In genomic region chr16:50473375-50473945, GRCh38 we compare ENCODE assay signal across 10 cellular contexts.
DNase-seq lines count a peak whose midpoint lies in the region; ATAC-seq and TF ChIP-seq lines count a peak whose summit lies in the region.
"Had no signal": no experiment of that assay in that cellular context is flagged by ENCODE, and none has a peak within 500 bp of the region (broad histone marks: within the 10 kb centered on the region; RNA-seq: fewer than 3 reads in every experiment).

No MANE protein-coding gene starts in this region.

- POLR2A ChIA-PET in T-cell (lab: Charles Lee), result interaction anchor here in 1 of 2 donors (0.7 kb wide), 1 partner anchor 1064 kb away, joined by 7 read pairs; no protein-coding TSS in a partner anchor

- H3K27me3 Mint-ChIP-seq in activated CD8-positive, alpha-beta memory T cell treated with anti-CD3 and anti-CD28 coated beads, Interleukin-2, amount 10 ng/mL, durations not matched to agents 7 days and 5 days, result peaks cover 35% of the 10 kb centered on the region
- peaks cover 0 to 17% of the 10 kb centered on the region in 2 donors for H3K27me3 Mint-ChIP-seq in T-cell
- H3K27me3 Mint-ChIP-seq in stimulated activated memory B cell treated with anti-CD40 and anti-IgM and Interleukin-4, amounts not matched to agents 10 μg/mL and 1 μg/mL and 100 μg/mL, for 72 hours, result peaks cover 57% of the 10 kb centered on the region

- peaks cover 14% of the 10 kb centered on the region for H3K4me1 Mint-ChIP-seq in activated CD8-positive, alpha-beta memory T cell treated with anti-CD3 and anti-CD28 coated beads, Interleukin-2, amount 10 ng/mL, durations not matched to agents 7 days and 5 days
- peaks cover 6 to 15% (median 14%) of the 10 kb centered on the region in 3 donors for H3K4me1 Mint-ChIP-seq in T-cell
- H3K4me1 Mint-ChIP-seq in stimulated activated memory B cell treated with anti-CD40 and anti-IgM and Interleukin-4, amounts not matched to agents 10 μg/mL and 1 μg/mL and 100 μg/mL, for 72 hours, result no peaks in the 10 kb centered on the region

- in situ Hi-C loops in GM13977 (cut with MboI; ENCODE audit: low pct_unique_long_range_greater_than_20kb, low sequenced_read_pairs, unreplicated experiment), result no loop called here

- TF ChIP-seq CTCF in GM13977 (IDR thresholded peaks at IDR 0.05; ENCODE audit: extremely low read depth, insufficient read depth, missing control alignments), result no peak

- peak; percentile 46 for DNase-seq in activated CD8-positive, alpha-beta memory T cell treated with anti-CD3 and anti-CD28 coated beads, Interleukin-2, amount 10 ng/mL, durations not matched to agents 7 days and 5 days
- DNase-seq in activated CD8-positive, alpha-beta memory T cell treated with anti-CD3 and anti-CD28 coated beads, Interleukin-2, amount 50 U/mL, for 4 hours, result no peak
- no peak for DNase-seq in T-cell
- DNase-seq in GM13977 (ENCODE audit: low spot score), result no peak
- DNase-seq in retina, result no peak
- no peak for DNase-seq in NCI-H2171 (lab: John Stamatoyannopoulos, UW)
- DNase-seq: aorta, Kasumi-1 had no signal

- CTCF ChIA-PET in activated CD8-positive, alpha-beta memory T cell treated with anti-CD3 and anti-CD28 coated beads, Interleukin-2, amount 10 ng/mL, durations not matched to agents 7 days and 5 days (lab: Charles Lee), result interaction anchor here (0.9 kb wide), 1 partner anchor 36 kb away, joined by 3 read pairs; no protein-coding TSS in a partner anchor
- CTCF ChIA-PET in T-cell (lab: Charles Lee), result no interaction called here

- no peaks in the 10 kb centered on the region for H3K36me3 Mint-ChIP-seq in activated CD8-positive, alpha-beta memory T cell treated with anti-CD3 and anti-CD28 coated beads, Interleukin-2, amount 10 ng/mL, durations not matched to agents 7 days and 5 days
- no peaks in the 10 kb centered on the region for H3K36me3 Mint-ChIP-seq in T-cell
- no peaks in the 10 kb centered on the region for H3K36me3 Mint-ChIP-seq in stimulated activated memory B cell treated with anti-CD40 and anti-IgM and Interleukin-4, amounts not matched to agents 10 μg/mL and 1 μg/mL and 100 μg/mL, for 72 hours

- no peak overlapping the region for H3K27ac Mint-ChIP-seq in activated CD8-positive, alpha-beta memory T cell treated with anti-CD3 and anti-CD28 coated beads, Interleukin-2, amount 10 ng/mL, durations not matched to agents 7 days and 5 days
- H3K27ac Mint-ChIP-seq in T-cell, result no peak overlapping the region
- H3K27ac Mint-ChIP-seq in stimulated activated memory B cell treated with anti-CD40 and anti-IgM and Interleukin-4, amounts not matched to agents 10 μg/mL and 1 μg/mL and 100 μg/mL, for 72 hours, result no peak overlapping the region

- no peaks in the 10 kb centered on the region for H3K9me3 Mint-ChIP-seq in activated CD8-positive, alpha-beta memory T cell treated with anti-CD3 and anti-CD28 coated beads, Interleukin-2, amount 10 ng/mL, durations not matched to agents 7 days and 5 days (ENCODE audit: low read depth)
- no peaks in the 10 kb centered on the region for H3K9me3 Mint-ChIP-seq in T-cell
- H3K9me3 Mint-ChIP-seq in stimulated activated memory B cell treated with anti-CD40 and anti-IgM and Interleukin-4, amounts not matched to agents 10 μg/mL and 1 μg/mL and 100 μg/mL, for 72 hours, result no peaks in the 10 kb centered on the region

- ATAC-seq in activated CD8-positive, alpha-beta memory T cell treated with anti-CD3 and anti-CD28 coated beads, Interleukin-2, amount 10 ng/mL, durations not matched to agents 7 days and 5 days, result peak; percentile 47
- ATAC-seq in HG03095 (IDR thresholded peaks at IDR 0.05; ENCODE audit: unreplicated experiment) (peak; percentile 80), T-cell (replicated peaks in 1 of 4) (peak in 3 of 4 experiments; percentile 58 to 80 (median 78))
- peak; percentile 42 for ATAC-seq in stimulated activated memory B cell treated with anti-CD40 and anti-IgM and Interleukin-4, amounts not matched to agents 10 μg/mL and 1 μg/mL and 100 μg/mL, for 72 hours

- no peak overlapping the region for H3K4me3 Mint-ChIP-seq in activated CD8-positive, alpha-beta memory T cell treated with anti-CD3 and anti-CD28 coated beads, Interleukin-2, amount 10 ng/mL, durations not matched to agents 7 days and 5 days
- H3K4me3 Mint-ChIP-seq in T-cell, result no peak overlapping the region
- no peak overlapping the region for H3K4me3 Mint-ChIP-seq in stimulated activated memory B cell treated with anti-CD40 and anti-IgM and Interleukin-4, amounts not matched to agents 10 μg/mL and 1 μg/mL and 100 μg/mL, for 72 hours
